Comparison of ENCODE assay signal across 1 cellular context in genomic region chr7:28629216-28629848, GRCh38.
TF ChIP-seq lines count a peak whose summit lies in the region.

No MANE protein-coding gene starts in this region.

TF ChIP-seq in SK-N-SH, 30 proteins besides CTCF, POLR2A, EP300 and RAD21 (continued from another document):
- TF ChIP-seq, protein P1, sequence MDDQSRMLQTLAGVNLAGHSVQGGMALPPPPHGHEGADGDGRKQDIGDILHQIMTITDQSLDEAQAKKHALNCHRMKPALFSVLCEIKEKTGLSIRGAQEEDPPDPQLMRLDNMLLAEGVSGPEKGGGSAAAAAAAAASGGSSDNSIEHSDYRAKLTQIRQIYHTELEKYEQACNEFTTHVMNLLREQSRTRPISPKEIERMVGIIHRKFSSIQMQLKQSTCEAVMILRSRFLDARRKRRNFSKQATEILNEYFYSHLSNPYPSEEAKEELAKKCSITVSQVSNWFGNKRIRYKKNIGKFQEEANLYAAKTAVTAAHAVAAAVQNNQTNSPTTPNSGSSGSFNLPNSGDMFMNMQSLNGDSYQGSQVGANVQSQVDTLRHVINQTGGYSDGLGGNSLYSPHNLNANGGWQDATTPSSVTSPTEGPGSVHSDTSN (IDR thresholded peaks at IDR 0.05): no peak
- TF ChIP-seq POLR2AphosphoS5 (IDR thresholded peaks at IDR 0.05; ENCODE audit: low read depth, low read length): no peak
